ENCODE assay signal across 8 cellular contexts in genomic region chr4:38868055-38868965, GRCh38. TPM values are rescaled to one million over a fixed set of nuclear protein-coding genes. Genes with fewer than 3 reads are reported as not detected.
DNase-seq lines count a peak whose midpoint lies in the region; ATAC-seq and TF ChIP-seq lines count a peak whose summit lies in the region.

No MANE protein-coding gene starts in this region.

- TF ChIP-seq CTCF in chondrocyte (IDR thresholded peaks at IDR 0.05) (no peak), lower leg skin (IDR thresholded peaks at IDR 0.05) (no peak), thoracic aorta (IDR thresholded peaks at IDR 0.05) (no peak)

- H3K4me3 ChIP-seq in lower leg skin (ENCODE audit: low read depth, poor library complexity, severe bottlenecking) (peak overlapping the region; percentile 55), thoracic aorta (peak overlapping the region; percentile 94)

- H3K4me3 Mint-ChIP-seq in IgD-negative memory B cell = peak overlapping the region; percentile 81 to 94 (median 88)
- H3K4me3 Mint-ChIP-seq in chondrocyte (ENCODE audit: unreplicated experiment) = peak overlapping the region; percentile 91

- H3K27me3 ChIP-seq in thoracic aorta (replicated peaks; ENCODE audit: insufficient read depth) = no peaks in the 10 kb centered on the region

- H3K9me3 Mint-ChIP-seq in IgD-negative memory B cell = no peaks in the 10 kb centered on the region
- H3K9me3 Mint-ChIP-seq in chondrocyte (ENCODE audit: low read depth) = no peaks in the 10 kb centered on the region

- H3K4me1 Mint-ChIP-seq in IgD-negative memory B cell = peaks cover 8 to 14% (median 9%) of the 10 kb centered on the region in 3 donors
- peaks cover 50% of the 10 kb centered on the region for H3K4me1 Mint-ChIP-seq in chondrocyte (ENCODE audit: low read depth)

- TF ChIP-seq POLR2A in lower leg skin (IDR thresholded peaks at IDR 0.05) = no peak

- peak overlapping the region in 1 of 3 donors; percentile 22 for H3K27ac Mint-ChIP-seq in IgD-negative memory B cell
- peak overlapping the region; percentile 98 for H3K27ac Mint-ChIP-seq in chondrocyte (ENCODE audit: unreplicated experiment)

- peaks cover 14 to 51% of the 10 kb centered on the region in 2 donors for H3K4me1 ChIP-seq in thoracic aorta (ENCODE audit: control insufficient read depth in 1 of 2, low read depth in 2 of 2)

- WGBS in lower leg skin, 2 donors = 16 to 18% methylated on average over 29 of the region's 30 CpGs

- intact Hi-C loops in lower leg skin (cut with DNase I; ENCODE audit: low total_unique reads) = no loop called here

- H3K27ac ChIP-seq in thoracic aorta = peak overlapping the region; percentile 64 to 96

- ATAC-seq in thoracic aorta (ENCODE audit: insufficient number of reproducible peaks, low FRiP score, low read depth) (peak; percentile 1), GM21367 (IDR thresholded peaks at IDR 0.05; ENCODE audit: unreplicated experiment) (no peak)

- no peaks in the 10 kb centered on the region for H3K36me3 ChIP-seq in thoracic aorta

- DNase-seq in Daoy (ENCODE audit: low read depth) = peak; percentile 27
- DNase-seq in chondrocyte (ENCODE audit: low spot score) = no peak
- DNase-seq in lower leg skin (ENCODE audit: low spot score in 2 of 2) = peak; percentile 34 to 91
- no peak for DNase-seq in thoracic aorta (ENCODE audit: low spot score)
- no peak for DNase-seq in NCI-H2171 (lab: John Stamatoyannopoulos, UW)
- no peak for DNase-seq in NCI-H2171 treated with DMSO at 0.1 percent for 48 hours (lab: John Stamatoyannopoulos, UW)

- H3K36me3 Mint-ChIP-seq in IgD-negative memory B cell (no peaks in the 10 kb centered on the region), chondrocyte (ENCODE audit: low read depth) (peaks cover 15% of the 10 kb centered on the region)

- H3K9me3 ChIP-seq in thoracic aorta = no peaks in the 10 kb centered on the region

- peaks cover 3% of the 10 kb centered on the region for H3K27me3 Mint-ChIP-seq in IgD-negative memory B cell
- no peaks in the 10 kb centered on the region for H3K27me3 Mint-ChIP-seq in chondrocyte (ENCODE audit: low read depth)

RNA-seq across cellular contexts. Expression of gene FAM114A1, which starts 0.7 kb away (rescaled TPM):
- 35.6 and 37.1 TPM in 2 replicates for total RNA-seq in Daoy (2014; rRNA removed; shearing (Covaris generic))
- 0.79 TPM for polyA plus RNA-seq in IgD-negative memory B cell
- 223 to 245 TPM (median 230 TPM) in 3 replicates for total RNA-seq in chondrocyte
- total RNA-seq in lower leg skin = 10 to 100 TPM; 49.8 to 71.0 (median 54.6) TPM
- total RNA-seq in thoracic aorta = 100 to 1,000 TPM; 148 to 180 TPM

RNA-seq across cellular contexts. Expression of gene TLR6, which starts 11.7 kb away (rescaled TPM):
- total RNA-seq in Daoy (2014; rRNA removed; shearing (Covaris generic)) = 2.2 and 2.6 TPM in 2 replicates
- polyA plus RNA-seq in IgD-negative memory B cell = 13.6 TPM
- total RNA-seq in chondrocyte = 2.0 to 2.9 TPM (median 2.6 TPM) in 3 replicates
- total RNA-seq in lower leg skin = 1 to 10 TPM; 1.1 to 4.0 (median 2.2) TPM
- total RNA-seq in thoracic aorta = 1 to 10 TPM; 1.8 to 3.5 TPM

Comparison
In these comparisons a context has a peak if more than half of its experiments do, and no peak if none do; other contexts are left out.
1. DNase-seq: peak in Daoy (single experiment) and lower leg skin (2 of 2); none in chondrocyte (single experiment), thoracic aorta (single experiment), NCI-H2171 (single experiment) and NCI-H2171 treated with DMSO at 0.1 percent for 48 hours (single experiment).